8 cellular contexts compared by ENCODE assay signal in the genomic region with DNA sequence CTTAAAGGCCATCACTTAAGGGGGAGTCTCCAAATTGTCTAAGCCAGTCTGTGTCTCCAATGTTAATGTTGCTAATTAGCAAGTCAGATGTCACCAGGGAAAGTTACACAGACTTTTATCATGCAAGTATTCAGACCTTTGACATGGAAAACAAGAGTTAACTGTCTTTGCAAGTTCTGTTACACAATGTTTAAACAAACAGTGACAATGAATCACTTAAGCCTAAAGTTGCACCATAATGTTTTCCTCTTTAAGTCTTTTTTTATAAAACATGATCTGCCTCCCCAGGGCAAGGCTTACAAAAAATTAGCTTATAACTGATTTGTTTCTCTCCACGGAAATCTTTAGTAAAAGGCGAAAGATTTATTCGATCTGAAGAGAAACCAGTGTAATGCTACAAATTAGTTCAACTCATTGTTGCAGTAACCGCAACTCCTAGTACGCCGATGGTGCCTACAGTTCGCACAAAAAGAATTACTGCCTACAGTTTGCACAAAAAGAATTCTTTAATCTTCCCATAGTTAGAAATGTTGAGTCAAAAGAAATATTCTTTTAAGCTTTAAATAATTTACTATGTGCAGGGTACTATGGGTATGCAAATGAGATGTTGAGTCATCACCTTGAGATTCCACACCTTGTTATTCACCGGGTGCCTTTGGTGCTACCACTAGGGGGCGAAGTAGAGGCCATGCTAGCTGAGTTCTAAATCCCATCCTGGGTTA. TPM values are rescaled to one million over a fixed set of nuclear protein-coding genes. Genes with fewer than 3 reads are reported as not detected.
A peak's percentile ranks its signal among the peaks of the same experiment; 100 is the strongest.
DNase-seq lines count a peak whose midpoint lies in the region; ATAC-seq, FAIRE-seq and TF ChIP-seq lines count a peak whose summit lies in the region.

No MANE protein-coding gene starts in this region.

- H3K9me3 Mint-ChIP-seq in activated T-helper 2 cell treated with anti-CD3 and anti-CD28 coated beads, Interferon-gamma antibody, Interleukin-2, Interleukin-4, amounts not matched to agents 10 μg/mL and 5 μg/mL and 100 μg/mL, durations not matched to agents 14 hours and 24 hours and 36 hours: no peaks in the 10 kb centered on the region

- peaks cover 2% of the 10 kb centered on the region; the same call in 1 of the 2 replicates for H3F3A ChIP-seq in DOHH2 (ENCODE audit: control insufficient read depth, insufficient read depth)

- H4K20me1 ChIP-seq in DOHH2 (ENCODE audit: control insufficient read depth, insufficient read depth, low read depth, low read length): no peaks in the 10 kb centered on the region

- peaks cover 10% of the 10 kb centered on the region for H3K4me1 Mint-ChIP-seq in activated T-helper 2 cell treated with anti-CD3 and anti-CD28 coated beads, Interferon-gamma antibody, Interleukin-2, Interleukin-4, amounts not matched to agents 10 μg/mL and 5 μg/mL and 100 μg/mL, durations not matched to agents 14 hours and 24 hours and 36 hours (ENCODE audit: low read depth)

- intact Hi-C loops in activated T-helper 2 cell treated with anti-CD3 and anti-CD28 coated beads, Interferon-gamma antibody, Interleukin-2, Interleukin-4, amounts not matched to agents 10 μg/mL and 5 μg/mL and 100 μg/mL, durations not matched to agents 14 hours and 24 hours and 36 hours (cut with micrococcal nuclease): loop anchor here (1.0 to 2.0 kb wide), 3 partner anchors 26 to 41 kb away; no protein-coding TSS in a partner anchor

- 39 to 52% (median 51%) methylated on average over 9 of the region's 9 CpGs for WGBS in small intestine, 3 donors

- no peaks in the 10 kb centered on the region for H3K79me2 ChIP-seq in DOHH2 (ENCODE audit: control insufficient read depth, low read length)

- peak overlapping the region; percentile 32 for H3K27ac Mint-ChIP-seq in activated T-helper 2 cell treated with anti-CD3 and anti-CD28 coated beads, Interferon-gamma antibody, Interleukin-2, Interleukin-4, amounts not matched to agents 10 μg/mL and 5 μg/mL and 100 μg/mL, durations not matched to agents 14 hours and 24 hours and 36 hours

- no peaks in the 10 kb centered on the region for H3K36me3 Mint-ChIP-seq in activated T-helper 2 cell treated with anti-CD3 and anti-CD28 coated beads, Interferon-gamma antibody, Interleukin-2, Interleukin-4, amounts not matched to agents 10 μg/mL and 5 μg/mL and 100 μg/mL, durations not matched to agents 14 hours and 24 hours and 36 hours (ENCODE audit: low read depth)

- peaks cover 6% of the 10 kb centered on the region for H3K27me3 ChIP-seq in DOHH2 (ENCODE audit: control insufficient read depth, low read length)
- H3K27me3 ChIP-seq in cardiac muscle cell: no peaks in the 10 kb centered on the region
- no peaks in the 10 kb centered on the region for H3K27me3 ChIP-seq in small intestine (ENCODE audit: control insufficient read depth in 2 of 2, insufficient read depth in 2 of 2, low read length in 2 of 2)

- ATAC-seq in GM19463 (IDR thresholded peaks at IDR 0.05; ENCODE audit: unreplicated experiment) (peak; percentile 69), HG03565 (IDR thresholded peaks at IDR 0.05; ENCODE audit: unreplicated experiment) (peak; percentile 80)

- no peaks in the 10 kb centered on the region for H3K9me3 ChIP-seq in DOHH2 (ENCODE audit: control insufficient read depth, insufficient read depth, low read length)
- H3K9me3 ChIP-seq in cardiac muscle cell (ENCODE audit: low read depth): no peaks in the 10 kb centered on the region
- H3K9me3 ChIP-seq in small intestine (ENCODE audit: control insufficient read depth, low read depth): no peaks in the 10 kb centered on the region

- H3K4me3 Mint-ChIP-seq in activated T-helper 2 cell treated with anti-CD3 and anti-CD28 coated beads, Interferon-gamma antibody, Interleukin-2, Interleukin-4, amounts not matched to agents 10 μg/mL and 5 μg/mL and 100 μg/mL, durations not matched to agents 14 hours and 24 hours and 36 hours (ENCODE audit: low read depth): no peak overlapping the region

- no peak for FAIRE-seq in small intestine (lab: Jason Lieb, UNC)

- H3K27ac ChIP-seq in DOHH2 (ENCODE audit: low read depth, low read length): no peak overlapping the region
- peak overlapping the region; percentile 79 for H3K27ac ChIP-seq in cardiac muscle cell
- peak overlapping the region in 1 of 2 donors; percentile 63 for H3K27ac ChIP-seq in small intestine (ENCODE audit: low read depth in 1 of 2, low read length in 1 of 2)

- peaks cover 22% of the 10 kb centered on the region for H3K27me3 Mint-ChIP-seq in activated T-helper 2 cell treated with anti-CD3 and anti-CD28 coated beads, Interferon-gamma antibody, Interleukin-2, Interleukin-4, amounts not matched to agents 10 μg/mL and 5 μg/mL and 100 μg/mL, durations not matched to agents 14 hours and 24 hours and 36 hours (ENCODE audit: low read depth)

- no peak overlapping the region for H3K4me2 ChIP-seq in DOHH2 (ENCODE audit: low read length)

- DNase-seq in RKO (ENCODE audit: low spot score) (peak; percentile 96), cardiac muscle cell (ENCODE audit: low read depth in 1 of 2, low spot score in 1 of 2) (peak; percentile 66 to 91), small intestine (peak; percentile 44), GF-D8 (lab: John Stamatoyannopoulos, UW) (no peak)
- DNase-seq in activated T-helper 2 cell treated with anti-CD3 and anti-CD28 coated beads, Interferon-gamma antibody, Interleukin-2, Interleukin-4, amounts not matched to agents 10 μg/mL and 5 μg/mL and 100 μg/mL, durations not matched to agents 14 hours and 24 hours and 36 hours (ENCODE audit: low spot score): peak; percentile 48

- peak; percentile 74 for TF ChIP-seq CTCF in DOHH2 (IDR thresholded peaks at IDR 0.05; ENCODE audit: low read depth, low read length, poor library complexity, severe bottlenecking)
- TF ChIP-seq CTCF in cardiac muscle cell (IDR thresholded peaks at IDR 0.05; ENCODE audit: low read depth, low read length): peak; percentile 97

- H3K4me3 ChIP-seq in DOHH2 (ENCODE audit: low read length) (no peak overlapping the region), cardiac muscle cell (no peak overlapping the region), small intestine (ENCODE audit: low read depth in 1 of 2, low read length in 2 of 2) (no peak overlapping the region)

- no peaks in the 10 kb centered on the region for H3K4me1 ChIP-seq in DOHH2 (ENCODE audit: control insufficient read depth, low read length)
- no peaks in the 10 kb centered on the region for H3K4me1 ChIP-seq in cardiac muscle cell (ENCODE audit: low read depth)
- H3K4me1 ChIP-seq in small intestine (ENCODE audit: control insufficient read depth in 2 of 2, insufficient read depth in 1 of 2, low read depth in 1 of 2, low read length in 1 of 2): no peaks in the 10 kb centered on the region

- H3K36me3 ChIP-seq in DOHH2 (ENCODE audit: control insufficient read depth, low read length) (no peaks in the 10 kb centered on the region), cardiac muscle cell (no peaks in the 10 kb centered on the region), small intestine (ENCODE audit: control insufficient read depth in 2 of 2, insufficient read depth in 2 of 2, low read length in 2 of 2) (no peaks in the 10 kb centered on the region)

- no peaks in the 10 kb centered on the region for H3K9me2 ChIP-seq in DOHH2 (replicated peaks; ENCODE audit: control insufficient read depth, low read length)

RNA-seq across cellular contexts. Expression of gene HHAT, which starts 45.3 kb away (rescaled TPM):
- total RNA-seq in activated T-helper 2 cell treated with anti-CD3 and anti-CD28 coated beads, Interferon-gamma antibody, Interleukin-2, Interleukin-4, amounts not matched to agents 10 μg/mL and 5 μg/mL and 100 μg/mL, durations not matched to agents 14 hours and 24 hours and 36 hours: 0.43 and 0.57 TPM in 2 replicates
- 5.0 and 8.4 TPM in 2 replicates for total RNA-seq in cardiac muscle cell
- polyA plus RNA-seq in cardiac muscle cell (3.6 and 6.1 TPM in 2 replicates), small intestine (1 to 10 TPM in 1 of 3 donors, under 1 TPM in 2; 0.27 to 2.4 (median 0.45) TPM)
